In genomic region chr19:14496849-14497346, GRCh38 we compare ENCODE assay signal across 8 cellular contexts. TPM values are rescaled to one million over a fixed set of nuclear protein-coding genes. Genes with fewer than 3 reads are reported as not detected.
A peak's percentile ranks its signal among the peaks of the same experiment; 100 is the strongest.
DNase-seq lines count a peak whose midpoint lies in the region; ATAC-seq, FAIRE-seq and TF ChIP-seq lines count a peak whose summit lies in the region.

No MANE protein-coding gene starts in this region.

- TF ChIP-seq CTCF in H9 (conservative IDR thresholded peaks at IDR 0.05) (no peak), foreskin fibroblast (IDR thresholded peaks at IDR 0.05; ENCODE audit: low read depth, low read length) (no peak)

- no peaks in the 10 kb centered on the region for H4K20me1 ChIP-seq in H9 (ENCODE audit: control insufficient read depth, insufficient read depth, insufficient read length)

- no peak overlapping the region for H4K5ac ChIP-seq in H9 (ENCODE audit: insufficient read length, low read depth, low read length)

- H3K27ac Mint-ChIP-seq in H9: peak overlapping the region; percentile 22 to 57 (median 42); a peak in 5 of 7 replicates
- H3K27ac Mint-ChIP-seq in T-helper 17 cell: peak overlapping the region; percentile 60

- H3K23me2 ChIP-seq in H9 (ENCODE audit: insufficient read length, low read depth, low read length, poor library complexity, severe bottlenecking): peaks cover 4% of the 10 kb centered on the region

- H3K36me3 Mint-ChIP-seq in H9 (ENCODE audit: insufficient read depth in 1 of 3, low read depth in 3 of 3) (peaks cover 10 to 20% (median 14%) of the 10 kb centered on the region in 3 experiments; a peak in 6 of 7 replicates), T-helper 17 cell (ENCODE audit: low read depth) (no peaks in the 10 kb centered on the region)

- peak overlapping the region; percentile 3 for H3K4me2 ChIP-seq in H9 (ENCODE audit: insufficient read depth, insufficient read length, low read length)

- no peak for FAIRE-seq in H54 (lab: Jason Lieb, UNC)

- DNase-seq in H9: no peak
- no peak for DNase-seq in T-helper 17 cell
- no peak for DNase-seq in foreskin fibroblast
- no peak for DNase-seq in H54 (ENCODE audit: insufficient read length, low spot score)
- DNase-seq in dermis blood vessel endothelial cell: no peak
- no peak for DNase-seq in DMS 273 treated with DMSO at 0.1 percent for 48 hours (lab: John Stamatoyannopoulos, UW)

- no peaks in the 10 kb centered on the region for H3K36me3 ChIP-seq in rectal smooth muscle tissue (ENCODE audit: control insufficient read depth, insufficient read depth, low read length)

- no peak overlapping the region for H3T11ph ChIP-seq in H9 (ENCODE audit: low read length)

- H3K4me1 Mint-ChIP-seq in H9 (peaks cover 22% of the 10 kb centered on the region in 2 experiments), T-helper 17 cell (peaks cover 23% of the 10 kb centered on the region)

- H3K14ac ChIP-seq in H9 (ENCODE audit: insufficient read depth, low read length): no peak overlapping the region

- H3K4me3 Mint-ChIP-seq in H9: peak overlapping the region; percentile 87 to 94; a peak in 4 of 5 replicates
- H3K4me3 Mint-ChIP-seq in T-helper 17 cell: peak overlapping the region; percentile 88

- ATAC-seq in T-helper 17 cell (no peak), GM18907 (IDR thresholded peaks at IDR 0.05; ENCODE audit: unreplicated experiment) (no peak)

- no peak for TF ChIP-seq POLR2A in H54 (IDR thresholded peaks at IDR 0.05; ENCODE audit: low read depth, low read length)

- H3K79me2 ChIP-seq in H9 (ENCODE audit: insufficient read depth, low read length): peaks cover 2% of the 10 kb centered on the region; the same call in 1 of the 2 replicates

- H3K79me1 ChIP-seq in H9 (ENCODE audit: insufficient read depth, low read depth, low read length, poor library complexity, severe bottlenecking): peaks cover 3% of the 10 kb centered on the region

- H2BK5ac ChIP-seq in H9 (ENCODE audit: insufficient read length, low read length): no peak overlapping the region

- no peak overlapping the region for H3K27ac ChIP-seq in H9 (ENCODE audit: insufficient read length, low read depth, low read length)
- peak overlapping the region; percentile 42 for H3K27ac ChIP-seq in rectal smooth muscle tissue (ENCODE audit: low read depth, low read length)

- H2BK12ac ChIP-seq in H9 (ENCODE audit: insufficient read length, low read depth, low read length): no peak overlapping the region

- H3K4ac ChIP-seq in H9 (ENCODE audit: low read depth, low read length): no peak overlapping the region

- peak overlapping the region; percentile 36 to 50 for H3K4me3 ChIP-seq in foreskin fibroblast (ENCODE audit: low read depth in 1 of 2, low read length in 2 of 2)
- H3K4me3 ChIP-seq in rectal smooth muscle tissue (ENCODE audit: low read length): peak overlapping the region; percentile 61

- no peak overlapping the region for H4K91ac ChIP-seq in H9 (ENCODE audit: insufficient read length, low read depth, low read length)

- H3K9me3 ChIP-seq in H9 (ENCODE audit: control insufficient read depth, low read depth, low read length) (no peaks in the 10 kb centered on the region), T-helper 17 cell (ENCODE audit: control insufficient read depth, low read length, poor library complexity, severe bottlenecking) (no peaks in the 10 kb centered on the region)

- no peak overlapping the region for H2BK15ac ChIP-seq in H9 (ENCODE audit: low read depth, low read length)

- no peak overlapping the region for H3K18ac ChIP-seq in H9 (ENCODE audit: insufficient read length, low read depth, low read length)

- H3K27me3 ChIP-seq in H9 (ENCODE audit: insufficient read depth, low read length): no peaks in the 10 kb centered on the region
- H3K27me3 ChIP-seq in rectal smooth muscle tissue (ENCODE audit: control insufficient read depth, insufficient read depth, low read length): no peaks in the 10 kb centered on the region

- H2AFZ ChIP-seq in H9 (ENCODE audit: low read length): no peak overlapping the region

- no CpG with 5 or more reads among the region's 9 CpGs for WGBS in H9 (ENCODE audit: extremely low coverage, insufficient read length, low lambda C conversion rate)

- H3K9ac ChIP-seq in H9 (ENCODE audit: extremely low read depth, insufficient read length, low read length) (no peak overlapping the region), rectal smooth muscle tissue (ENCODE audit: low read length) (no peak overlapping the region)

- H3K4me1 ChIP-seq in H9 (ENCODE audit: insufficient read depth, low read length) (peaks cover 4% of the 10 kb centered on the region; the same call in 1 of the 2 replicates), rectal smooth muscle tissue (ENCODE audit: control insufficient read depth, insufficient read depth, low read length) (peaks cover 5% of the 10 kb centered on the region)

- no peak overlapping the region for H4K8ac ChIP-seq in H9 (replicated peaks; ENCODE audit: insufficient read length, low read depth, low read length)

- no peak overlapping the region for H3K56ac ChIP-seq in H9 (ENCODE audit: insufficient read length, low read depth, low read length)

- no peaks in the 10 kb centered on the region; the same call in none of the 2 replicates for H3K27me3 Mint-ChIP-seq in H9 (ENCODE audit: low read depth)
- H3K27me3 Mint-ChIP-seq in T-helper 17 cell: no peaks in the 10 kb centered on the region

- no peak overlapping the region for H2AK5ac ChIP-seq in H9 (ENCODE audit: insufficient read length, low read length)

- no peak overlapping the region for H2BK120ac ChIP-seq in H9 (ENCODE audit: low read depth, low read length, poor library complexity, severe bottlenecking)

- no peaks in the 10 kb centered on the region for H3K9me3 Mint-ChIP-seq in H9

- no peak overlapping the region for H2BK20ac ChIP-seq in H9 (ENCODE audit: low read depth, low read length, poor library complexity, severe bottlenecking)

- H3K23ac ChIP-seq in H9 (ENCODE audit: insufficient read length, low read depth, low read length): no peak overlapping the region

RNA-seq across cellular contexts. Expression of gene GIPC1, which starts 1.0 kb away (rescaled TPM):
- total RNA-seq in H9 (2021): 70.6 and 75.0 TPM in 2 replicates
- 10 to 100 TPM; 34.8 to 38.6 TPM for total RNA-seq in T-helper 17 cell
- 175 and 182 TPM in 2 replicates for total RNA-seq in dermis blood vessel endothelial cell

RNA-seq across cellular contexts. Expression of gene DNAJB1, which starts 21.3 kb away (rescaled TPM):
- total RNA-seq in H9 (2021) (77.7 and 87.0 TPM in 2 replicates), T-helper 17 cell (100 to 1,000 TPM; 483 to 558 TPM), dermis blood vessel endothelial cell (29.5 and 39.5 TPM in 2 replicates)

RNA-seq across cellular contexts. Expression of gene PTGER1, which starts 21.7 kb away (rescaled TPM):
- total RNA-seq in H9 (2021) (0.63 and 0.66 TPM in 2 replicates), T-helper 17 cell (not detected), dermis blood vessel endothelial cell (0.17 and 0.42 TPM in 2 replicates)

RNA-seq across cellular contexts. Expression of gene TECR, which starts 32.5 kb away (rescaled TPM):
- 162 and 164 TPM in 2 replicates for total RNA-seq in H9 (2021)
- 100 to 1,000 TPM; 111 to 125 TPM for total RNA-seq in T-helper 17 cell
- 17.0 and 25.5 TPM in 2 replicates for total RNA-seq in dermis blood vessel endothelial cell
